Comparison of ENCODE assay signal across 8 cellular contexts in genomic region chr16:50742521-50743150, GRCh38. TPM values are rescaled to one million over a fixed set of nuclear protein-coding genes. Genes with fewer than 3 reads are reported as not detected.
A peak's percentile ranks its signal among the peaks of the same experiment; 100 is the strongest.
DNase-seq lines count a peak whose midpoint lies in the region; ATAC-seq and TF ChIP-seq lines count a peak whose summit lies in the region.

No MANE protein-coding gene starts in this region.

- no peaks in the 10 kb centered on the region for H3K27me3 ChIP-seq in Karpas-422 (ENCODE audit: low read length)
- H3K27me3 ChIP-seq in muscle layer of colon (ENCODE audit: control insufficient read depth in 1 of 2, insufficient read depth in 2 of 2, low read length in 2 of 2) = no peaks in the 10 kb centered on the region

- DNase-seq in GM04503 (ENCODE audit: low read depth) (peak; percentile 27), Karpas-422 (peak; percentile 55), epithelial cell of proximal tubule (ENCODE audit: low read depth) (no peak), type B pancreatic cell (ENCODE audit: extremely low spot score, unreplicated experiment) (no peak)
- peak; percentile 70 for DNase-seq in activated CD8-positive, alpha-beta memory T cell treated with anti-CD3 and anti-CD28 coated beads, Interleukin-2, amount 10 ng/mL, durations not matched to agents 7 days and 5 days

- H3K27ac ChIP-seq in Karpas-422 (ENCODE audit: low read length) = no peak overlapping the region
- peak overlapping the region; percentile 79 for H3K27ac ChIP-seq in muscle layer of colon (ENCODE audit: low read depth, low read length)

- peak overlapping the region; percentile 95 for H3K27ac Mint-ChIP-seq in activated CD8-positive, alpha-beta memory T cell treated with anti-CD3 and anti-CD28 coated beads, Interleukin-2, amount 10 ng/mL, durations not matched to agents 7 days and 5 days
- H3K27ac Mint-ChIP-seq in type B pancreatic cell = peak overlapping the region; percentile 67

- H3K9ac ChIP-seq in Karpas-422 (ENCODE audit: low read length) (peak overlapping the region; percentile 86), muscle layer of colon (ENCODE audit: low read length) (peak overlapping the region; percentile 59)

- peaks cover 35% of the 10 kb centered on the region for H3K36me3 Mint-ChIP-seq in activated CD8-positive, alpha-beta memory T cell treated with anti-CD3 and anti-CD28 coated beads, Interleukin-2, amount 10 ng/mL, durations not matched to agents 7 days and 5 days
- no peaks in the 10 kb centered on the region for H3K36me3 Mint-ChIP-seq in type B pancreatic cell

- TF ChIP-seq CTCF in epithelial cell of proximal tubule (conservative IDR thresholded peaks at IDR 0.05; ENCODE audit: low read depth, low read length) = no peak
- TF ChIP-seq CTCF in type B pancreatic cell (conservative IDR thresholded peaks at IDR 0.05) = no peak

- H3K4me1 ChIP-seq in Karpas-422 (ENCODE audit: low read length) (peaks cover 28% of the 10 kb centered on the region), muscle layer of colon (ENCODE audit: insufficient read depth, low read length) (peaks cover 17% of the 10 kb centered on the region)

- 0 out of 2 replicates have a peak overlapping the region, but pooled peaks have one; percentile 40 for H2AFZ ChIP-seq in Karpas-422 (ENCODE audit: low read length)

- H3K4me3 ChIP-seq in Karpas-422 (ENCODE audit: low read length) = peak overlapping the region; percentile 87
- H3K4me3 ChIP-seq in epithelial cell of proximal tubule (ENCODE audit: low read depth, low read length) = peak overlapping the region; percentile 83
- H3K4me3 ChIP-seq in muscle layer of colon (ENCODE audit: low read depth in 1 of 2, low read length in 2 of 2) = peak overlapping the region; percentile 70 to 87

- H3K4me1 Mint-ChIP-seq in activated CD8-positive, alpha-beta memory T cell treated with anti-CD3 and anti-CD28 coated beads, Interleukin-2, amount 10 ng/mL, durations not matched to agents 7 days and 5 days = peaks cover 44% of the 10 kb centered on the region
- H3K4me1 Mint-ChIP-seq in type B pancreatic cell (ENCODE audit: unreplicated experiment) = peaks cover 13% of the 10 kb centered on the region

- peak overlapping the region; percentile 75 for H3K4me2 ChIP-seq in Karpas-422 (ENCODE audit: low read depth, low read length, poor library complexity, severe bottlenecking)

- H3K9me3 ChIP-seq in Karpas-422 (ENCODE audit: low read length) = no peaks in the 10 kb centered on the region
- H3K9me3 ChIP-seq in muscle layer of colon (ENCODE audit: low read length) = no peaks in the 10 kb centered on the region

- no peaks in the 10 kb centered on the region for H4K20me1 ChIP-seq in Karpas-422 (ENCODE audit: insufficient read depth, low read depth, low read length)

- H3K79me2 ChIP-seq in Karpas-422 (ENCODE audit: low read length) = peaks cover 12% of the 10 kb centered on the region; the same call in 1 of the 2 replicates

- H3K4me3 Mint-ChIP-seq in activated CD8-positive, alpha-beta memory T cell treated with anti-CD3 and anti-CD28 coated beads, Interleukin-2, amount 10 ng/mL, durations not matched to agents 7 days and 5 days = peak overlapping the region; percentile 93
- H3K4me3 Mint-ChIP-seq in type B pancreatic cell = peak overlapping the region; percentile 91

- H3K27me3 Mint-ChIP-seq in activated CD8-positive, alpha-beta memory T cell treated with anti-CD3 and anti-CD28 coated beads, Interleukin-2, amount 10 ng/mL, durations not matched to agents 7 days and 5 days = no peaks in the 10 kb centered on the region
- H3K27me3 Mint-ChIP-seq in type B pancreatic cell = peaks cover 8% of the 10 kb centered on the region

- no peak for ATAC-seq in activated CD8-positive, alpha-beta memory T cell treated with anti-CD3 and anti-CD28 coated beads, Interleukin-2, amount 10 ng/mL, durations not matched to agents 7 days and 5 days
- ATAC-seq in HG03460 (IDR thresholded peaks at IDR 0.05; ENCODE audit: unreplicated experiment) = no peak
- no peak for ATAC-seq in esophagus mucosa

- H3K9me3 Mint-ChIP-seq in activated CD8-positive, alpha-beta memory T cell treated with anti-CD3 and anti-CD28 coated beads, Interleukin-2, amount 10 ng/mL, durations not matched to agents 7 days and 5 days (ENCODE audit: low read depth) = no peaks in the 10 kb centered on the region
- no peaks in the 10 kb centered on the region for H3K9me3 Mint-ChIP-seq in type B pancreatic cell

- CTCF ChIA-PET in activated CD8-positive, alpha-beta memory T cell treated with anti-CD3 and anti-CD28 coated beads, Interleukin-2, amount 10 ng/mL, durations not matched to agents 7 days and 5 days (lab: Charles Lee) = interaction anchor here (0.8 to 13.0 kb wide), 3 partner anchors 59 to 74 kb away, joined by 3 to 252 read pairs (median 51); no protein-coding TSS in a partner anchor

- H3K36me3 ChIP-seq in Karpas-422 (ENCODE audit: insufficient read depth, low read length) (no peaks in the 10 kb centered on the region), muscle layer of colon (ENCODE audit: insufficient read depth, low read length) (no peaks in the 10 kb centered on the region)

- no peaks in the 10 kb centered on the region for H3K9me2 ChIP-seq in Karpas-422 (replicated peaks; ENCODE audit: insufficient read depth, low read length)

RNA-seq across cellular contexts. Expression of gene CYLD, which starts 0.8 kb away (rescaled TPM):
- total RNA-seq in Karpas-422 (2014; rRNA removed; shearing (Covaris generic); ENCODE audit: low replicate concordance) = 37.5 and 44.4 TPM in 2 replicates
- 100 to 1,000 TPM; 135 to 195 TPM for total RNA-seq in activated CD8-positive, alpha-beta memory T cell treated with anti-CD3 and anti-CD28 coated beads, Interleukin-2, amount 10 ng/mL, durations not matched to agents 7 days and 5 days
- 10.3 and 12.9 TPM in 2 replicates for total RNA-seq in epithelial cell of proximal tubule
- 21.8 and 24.9 TPM in 2 replicates for total RNA-seq in type B pancreatic cell (ENCODE audit: low replicate concordance)
- 26.7 TPM for total RNA-seq in esophagus mucosa

RNA-seq across cellular contexts. Expression of gene NOD2, which starts 49.2 kb away (rescaled TPM):
- total RNA-seq in Karpas-422 (2014; rRNA removed; shearing (Covaris generic); ENCODE audit: low replicate concordance) = not detected in 2 replicates
- 10 to 100 TPM in 1 of 2 experiments, 1 to 10 TPM in 1; 6.5 to 10.7 TPM for total RNA-seq in activated CD8-positive, alpha-beta memory T cell treated with anti-CD3 and anti-CD28 coated beads, Interleukin-2, amount 10 ng/mL, durations not matched to agents 7 days and 5 days
- 0.07 and 0.12 TPM in 2 replicates for total RNA-seq in epithelial cell of proximal tubule
- 0.12 and 0.31 TPM in 2 replicates for total RNA-seq in type B pancreatic cell (ENCODE audit: low replicate concordance)
- total RNA-seq in esophagus mucosa = 15.4 TPM

Comparison
In these comparisons a context has a peak if more than half of its experiments do, and no peak if none do; other contexts are left out.
1. DNase-seq: peak in GM04503 (single experiment), Karpas-422 (single experiment) and activated CD8-positive, alpha-beta memory T cell treated with anti-CD3 and anti-CD28 coated beads, Interleukin-2, amount 10 ng/mL, durations not matched to agents 7 days and 5 days (single experiment); none in epithelial cell of proximal tubule (single experiment) and type B pancreatic cell (single experiment).
2. Peak in every context shown above with its lines, with median percentiles within 50 percentile points of each other: H3K4me3 ChIP-seq.